Comparison of ENCODE assay signal across 1 cellular context in the genomic region with DNA sequence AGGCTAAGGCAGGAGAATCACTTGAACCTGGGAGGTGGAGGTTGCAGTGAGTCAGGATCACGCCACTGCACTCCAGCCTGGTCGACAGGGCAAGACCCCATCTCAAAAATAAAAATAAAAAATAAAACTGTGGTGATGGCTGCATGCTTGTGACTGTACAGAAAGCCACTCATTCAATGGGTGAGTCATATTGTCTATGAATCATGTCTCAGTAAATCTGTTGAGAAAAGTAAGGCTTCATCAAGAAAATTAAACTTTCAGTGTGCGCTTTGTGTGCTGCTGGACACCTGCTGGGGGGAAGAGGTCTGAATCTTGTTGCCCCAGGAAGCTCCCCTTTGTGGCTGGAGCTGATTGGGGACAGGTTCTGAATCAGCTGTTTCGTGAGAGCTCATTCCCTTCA.
TF ChIP-seq lines count a peak whose summit lies in the region.

No MANE protein-coding gene starts in this region.

TF ChIP-seq in K562, 482 proteins besides CTCF, POLR2A, EP300 and RAD21 (continued from another document):
- TF ChIP-seq FOXP4 (CRISPR knock-in tag; IDR thresholded peaks at IDR 0.05; ENCODE audit: borderline replicate concordance): no peak
- TF ChIP-seq SOX6 (IDR thresholded peaks at IDR 0.05): no peak
- TF ChIP-seq MAFK (IDR thresholded peaks at IDR 0.05; ENCODE audit: low read length): no peak
